In the genomic region with DNA sequence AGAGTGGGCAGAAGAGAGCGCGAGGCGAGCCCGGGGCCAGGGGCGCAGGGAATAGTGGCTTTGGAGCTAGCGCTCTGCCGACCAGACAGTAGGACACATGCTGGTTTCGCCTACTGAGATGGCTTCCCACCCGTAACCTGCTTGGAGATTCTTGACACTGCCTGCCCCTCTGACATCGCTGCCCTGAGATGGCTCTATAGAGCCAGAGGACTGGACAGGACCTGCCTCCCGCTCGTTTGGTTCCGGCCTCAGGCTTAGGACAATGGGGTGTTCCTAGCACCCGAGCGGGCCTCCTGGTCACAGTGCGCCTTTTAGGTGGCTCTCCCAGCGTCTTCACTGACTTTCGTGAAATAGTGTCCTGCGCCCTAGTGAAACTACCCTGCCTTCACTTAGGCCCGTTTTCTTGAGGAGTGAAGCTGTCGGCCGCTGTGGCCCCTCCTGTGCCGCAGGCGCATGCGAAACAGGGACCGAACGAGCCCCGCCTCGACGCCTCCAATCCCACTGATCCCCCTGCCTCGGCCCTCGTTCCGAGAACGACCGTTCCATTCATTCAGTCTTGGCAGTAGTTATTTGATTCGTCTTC, we compare ENCODE assay signal across 8 cellular contexts. TPM values are rescaled to one million over a fixed set of nuclear protein-coding genes. Genes with fewer than 3 reads are reported as not detected.
DNase-seq lines count a peak whose midpoint lies in the region; ATAC-seq, FAIRE-seq and TF ChIP-seq lines count a peak whose summit lies in the region.

No MANE protein-coding gene starts in this region.

- H3K27ac Mint-ChIP-seq in CD4-positive, alpha-beta memory T cell = peak overlapping the region; percentile 97 to 99 (median 98)
- peak overlapping the region; percentile 99 for H3K27ac Mint-ChIP-seq in activated naive CD4-positive, alpha-beta T cell treated with anti-CD3 and anti-CD28 coated beads for 36 hours

- H3K27me3 ChIP-seq in CD4-positive, alpha-beta memory T cell (ENCODE audit: insufficient read depth, low read length) = no peaks in the 10 kb centered on the region
- H3K27me3 ChIP-seq in pancreas = no peaks in the 10 kb centered on the region

- H4K20me1 ChIP-seq in OCI-LY7 (ENCODE audit: insufficient read depth, low read length) = no peaks in the 10 kb centered on the region

- peaks cover 20 to 39% (median 30%) of the 10 kb centered on the region in 4 donors for H3K4me1 Mint-ChIP-seq in CD4-positive, alpha-beta memory T cell
- H3K4me1 Mint-ChIP-seq in activated naive CD4-positive, alpha-beta T cell treated with anti-CD3 and anti-CD28 coated beads for 36 hours (ENCODE audit: low read depth) = peaks cover 30% of the 10 kb centered on the region

- no peaks in the 10 kb centered on the region for H3K9me3 ChIP-seq in CD4-positive, alpha-beta memory T cell (ENCODE audit: control insufficient read depth in 1 of 2, low read length in 2 of 2)
- H3K9me3 ChIP-seq in OCI-LY7 (ENCODE audit: low read length) (no peaks in the 10 kb centered on the region), pancreas (no peaks in the 10 kb centered on the region)

- peaks cover 35% of the 10 kb centered on the region for H3K4me1 ChIP-seq in CD4-positive, alpha-beta memory T cell (ENCODE audit: insufficient read depth, low read length)
- peaks cover 19% of the 10 kb centered on the region for H3K4me1 ChIP-seq in OCI-LY7 (ENCODE audit: insufficient read depth, low read length, poor library complexity, severe bottlenecking)
- no peaks in the 10 kb centered on the region for H3K4me1 ChIP-seq in pancreas

- peak in 4 of 5 donors; percentile 4 to 33 (median 12) for DNase-seq in CD4-positive, alpha-beta memory T cell
- DNase-seq in OCI-LY7 (ENCODE audit: low spot score) = peak; percentile 33
- peak; percentile 19 for DNase-seq in activated naive CD4-positive, alpha-beta T cell treated with anti-CD3 and anti-CD28 coated beads for 36 hours
- DNase-seq in head of caudate nucleus = peak in 30 of 42 donors; percentile 4 to 49 (median 22)
- peak in 4 of 6 donors; percentile 18 to 59 (median 42) for DNase-seq in pancreas
- DNase-seq in foreskin melanocyte = no peak

- H3K4me2 ChIP-seq in OCI-LY7 (ENCODE audit: low read length) = peak overlapping the region; percentile 93

- H3K27ac ChIP-seq in CD4-positive, alpha-beta memory T cell (ENCODE audit: low read depth, low read length) = peak overlapping the region; percentile 86
- H3K27ac ChIP-seq in OCI-LY7 (ENCODE audit: low read depth, low read length, poor library complexity, severe bottlenecking) = peak overlapping the region; percentile 87
- peak overlapping the region; percentile 61 to 78 (median 70) for H3K27ac ChIP-seq in pancreas

- H2AFZ ChIP-seq in OCI-LY7 (ENCODE audit: low read length) = no peak overlapping the region

- H3K79me2 ChIP-seq in OCI-LY7 (ENCODE audit: insufficient read depth, low read depth, low read length) = peaks cover 43% of the 10 kb centered on the region

- H3K4me3 Mint-ChIP-seq in CD4-positive, alpha-beta memory T cell = peak overlapping the region; percentile 86 to 100 (median 96)
- H3K4me3 Mint-ChIP-seq in activated naive CD4-positive, alpha-beta T cell treated with anti-CD3 and anti-CD28 coated beads for 36 hours = peak overlapping the region; percentile 98

- peak overlapping the region; percentile 52 to 82 for H3K4me3 ChIP-seq in CD4-positive, alpha-beta memory T cell (ENCODE audit: low read length in 2 of 2)
- H3K4me3 ChIP-seq in OCI-LY7 (ENCODE audit: low read depth, low read length, poor library complexity, severe bottlenecking) = peak overlapping the region; percentile 92
- peak overlapping the region; percentile 35 to 59 (median 52) for H3K4me3 ChIP-seq in pancreas

- POLR2A ChIA-PET in CD4-positive, alpha-beta memory T cell (lab: Charles Lee; ENCODE audit: partially characterized antibody) = interaction anchor here (0.8 to 4.0 kb wide), 17 partner anchors 8 to 611 kb away, joined by 3 to 66 read pairs (median 11); a partner anchor contains a TSS
- POLR2A ChIA-PET in OCI-LY7 (lab: Charles Lee) = interaction anchor here (0.7 to 2.1 kb wide), 9 partner anchors 10 to 255 kb away, joined by 3 to 18 read pairs (median 5); a partner anchor contains a TSS

- peaks cover 5% of the 10 kb centered on the region for H3K36me3 ChIP-seq in CD4-positive, alpha-beta memory T cell (ENCODE audit: insufficient read depth, low read length)
- peaks cover 34% of the 10 kb centered on the region for H3K36me3 ChIP-seq in OCI-LY7 (ENCODE audit: insufficient read depth, low read length)
- H3K36me3 ChIP-seq in pancreas = peaks cover 0 to 6% (median 0%) of the 10 kb centered on the region in 3 donors

- intact Hi-C loops in CD4-positive, alpha-beta memory T cell (cut with micrococcal nuclease) = loop anchor here (1.0 to 5.0 kb wide), 7 partner anchors 83 to 298 kb away; a partner anchor contains a TSS
- intact Hi-C loops in OCI-LY7 (cut with micrococcal nuclease; ENCODE audit: unreplicated experiment) (loop anchor here (1.0 to 2.0 kb wide), 2 partner anchors 112 to 166 kb away; a partner anchor contains a TSS), head of caudate nucleus (cut with DNase I) (no loop called here), pancreas (cut with DNase I) (no loop called here)
- intact Hi-C loops in activated naive CD4-positive, alpha-beta T cell treated with anti-CD3 and anti-CD28 coated beads for 36 hours (cut with micrococcal nuclease) = loop anchor here (1.0 to 5.0 kb wide), 9 partner anchors 83 to 816 kb away; a partner anchor contains a TSS

- 0 to 41% methylated on average over 33 to 36 of the region's 36 CpGs for WGBS in pancreas, 2 donors

- H3K36me3 Mint-ChIP-seq in CD4-positive, alpha-beta memory T cell = peaks cover 8 to 33% of the 10 kb centered on the region in 2 donors
- peaks cover 9% of the 10 kb centered on the region for H3K36me3 Mint-ChIP-seq in activated naive CD4-positive, alpha-beta T cell treated with anti-CD3 and anti-CD28 coated beads for 36 hours (ENCODE audit: low read depth)

- ATAC-seq in GM21723 (IDR thresholded peaks at IDR 0.05; ENCODE audit: unreplicated experiment) (peak; percentile 18), pancreas (peak; percentile 6 to 14 (median 10)), GM18861 (IDR thresholded peaks at IDR 0.05; ENCODE audit: unreplicated experiment) (no peak)

- BruUV-seq in OCI-LY7 (replicated peaks; lab: Mats Ljungman, UMichigan) = TSS peak; percentile 60

- no peaks in the 10 kb centered on the region for H3K9me3 Mint-ChIP-seq in CD4-positive, alpha-beta memory T cell
- H3K9me3 Mint-ChIP-seq in activated naive CD4-positive, alpha-beta T cell treated with anti-CD3 and anti-CD28 coated beads for 36 hours = no peaks in the 10 kb centered on the region

- CTCF ChIA-PET in CD4-positive, alpha-beta memory T cell (lab: Charles Lee; ENCODE audit: partially characterized antibody) = interaction anchor here (0.7 to 1.6 kb wide), 3 partner anchors 84 to 168 kb away, joined by 3 to 6 read pairs (median 3); a partner anchor contains a TSS
- CTCF ChIA-PET in OCI-LY7 (lab: Charles Lee; ENCODE audit: unreplicated experiment) = no interaction called here
- CTCF ChIA-PET in activated naive CD4-positive, alpha-beta T cell treated with anti-CD3 and anti-CD28 coated beads for 36 hours (lab: Charles Lee) = interaction anchor here (0.6 kb wide), 1 partner anchor 215 kb away, joined by 6 read pairs; no protein-coding TSS in a partner anchor

- H3K9me2 ChIP-seq in OCI-LY7 (ENCODE audit: insufficient read depth, low read length) = no peaks in the 10 kb centered on the region

- H3K27me3 Mint-ChIP-seq in CD4-positive, alpha-beta memory T cell = no peaks in the 10 kb centered on the region
- H3K27me3 Mint-ChIP-seq in activated naive CD4-positive, alpha-beta T cell treated with anti-CD3 and anti-CD28 coated beads for 36 hours (ENCODE audit: low read depth) = no peaks in the 10 kb centered on the region

- no peak for FAIRE-seq in pancreas (lab: Jason Lieb, UNC)

- TF ChIP-seq CTCF in OCI-LY7 (conservative IDR thresholded peaks at IDR 0.05; ENCODE audit: low read length) = no peak
- TF ChIP-seq CTCF in pancreas (IDR thresholded peaks at IDR 0.05) = no peak

RNA-seq across cellular contexts. Expression of a gene that starts 0.6 kb away (rescaled TPM):
- total RNA-seq in CD4-positive, alpha-beta memory T cell = 10 to 100 TPM; 73.6 to 81.8 TPM
- polyA plus RNA-seq in CD4-positive, alpha-beta memory T cell = 10 to 100 TPM in 1 of 2 donors, 1 to 10 TPM in 1; 2.5 to 11.7 TPM
- 30.2 and 50.8 TPM in 2 replicates for total RNA-seq in OCI-LY7 (2014; rRNA removed; shearing (Covaris generic))
- total RNA-seq in OCI-LY7 (2022) (48.2 and 52.2 TPM in 2 replicates), pancreas (10 to 100 TPM; 13.5 to 23.2 (median 17.0) TPM)
- total RNA-seq in activated naive CD4-positive, alpha-beta T cell treated with anti-CD3 and anti-CD28 coated beads for 36 hours = 10 to 100 TPM; 24.0 to 27.2 TPM
- 10 to 100 TPM in 1 of 2 donors, 1 to 10 TPM in 1; 9.8 to 11.8 TPM for polyA plus RNA-seq in pancreas

Comparison
In these comparisons a context has a peak if more than half of its experiments do, and no peak if none do; other contexts are left out.
1. intact Hi-C loops: an anchor here in CD4-positive, alpha-beta memory T cell (1.0 to 5.0 kb wide), OCI-LY7 (1.0 to 2.0 kb wide) and activated naive CD4-positive, alpha-beta T cell treated with anti-CD3 and anti-CD28 coated beads for 36 hours (1.0 to 5.0 kb wide); none called in head of caudate nucleus and pancreas.